Comparison of ENCODE assay signal across 1 cellular context in genomic region chr7:20220293-20220755, GRCh38.
A peak's percentile ranks its signal among the peaks of the same experiment; 100 is the strongest.
TF ChIP-seq lines count a peak whose summit lies in the region.

No MANE protein-coding gene starts in this region.

TF ChIP-seq in HepG2, 621 proteins besides CTCF, POLR2A, EP300 and RAD21 (continued from another document):
- TF ChIP-seq E2F1 (CRISPR knock-in tag; IDR thresholded peaks at IDR 0.05) (0 out of 2 replicates have a peak, but pooled peaks have one; percentile 35), GLI4 (CRISPR knock-in tag; IDR thresholded peaks at IDR 0.05; ENCODE audit: borderline replicate concordance) (no peak), ZNF275 (CRISPR knock-in tag; IDR thresholded peaks at IDR 0.05; ENCODE audit: borderline replicate concordance) (no peak), TAF1 (CRISPR knock-in tag; IDR thresholded peaks at IDR 0.05) (peak; percentile 29; the same call in 1 of the 2 replicates), ZSCAN20 (CRISPR knock-in tag; IDR thresholded peaks at IDR 0.05; ENCODE audit: borderline replicate concordance) (no peak), HOXA9 (CRISPR knock-in tag; IDR thresholded peaks at IDR 0.05; ENCODE audit: borderline replicate concordance) (no peak), ZMYM2 (CRISPR knock-in tag; IDR thresholded peaks at IDR 0.05) (peak; percentile 4; the same call in 1 of the 2 replicates), ZNF777 (CRISPR knock-in tag; IDR thresholded peaks at IDR 0.05) (0 out of 2 replicates have a peak, but pooled peaks have one; percentile 3), ZNF788 (CRISPR knock-in tag; IDR thresholded peaks at IDR 0.05; ENCODE audit: borderline replicate concordance) (no peak), SNAPC2 (CRISPR knock-in tag; IDR thresholded peaks at IDR 0.05) (peak; percentile 5; the same call in 1 of the 2 replicates), POLR2AphosphoS5 (IDR thresholded peaks at IDR 0.05; ENCODE audit: low read depth, low read length) (peak; percentile 58), MIXL1 (CRISPR knock-in tag; IDR thresholded peaks at IDR 0.05) (0 out of 2 replicates have a peak, but pooled peaks have one; percentile 6), ZNF879 (CRISPR knock-in tag; IDR thresholded peaks at IDR 0.05) (no peak), HOXA5 (CRISPR knock-in tag; IDR thresholded peaks at IDR 0.05) (0 out of 2 replicates have a peak, but pooled peaks have one; percentile 6), ZNF691 (CRISPR knock-in tag; IDR thresholded peaks at IDR 0.05; ENCODE audit: borderline replicate concordance, low read depth) (no peak), ZNF687 (CRISPR knock-in tag; IDR thresholded peaks at IDR 0.05) (0 out of 2 replicates have a peak, but pooled peaks have one; percentile 3), CHD4 (IDR thresholded peaks at IDR 0.05; ENCODE audit: borderline replicate concordance, low read length) (0 out of 2 replicates have a peak, but pooled peaks have one; percentile 5), ZNF367 (CRISPR knock-in tag; IDR thresholded peaks at IDR 0.05; ENCODE audit: borderline replicate concordance) (no peak), ZFP82 (CRISPR knock-in tag; IDR thresholded peaks at IDR 0.05; ENCODE audit: borderline replicate concordance) (0 out of 2 replicates have a peak, but pooled peaks have one; percentile 37), FOXP1 (IDR thresholded peaks at IDR 0.05) (no peak), FOXP1 (CRISPR knock-in tag; IDR thresholded peaks at IDR 0.05) (no peak), POLR2G (IDR thresholded peaks at IDR 0.05; ENCODE audit: low read depth, low read length) (peak; percentile 66), ASH2L (IDR thresholded peaks at IDR 0.05; ENCODE audit: insufficient read length, low read depth, low read length) (peak; percentile 2), GATAD1 (CRISPR knock-in tag; IDR thresholded peaks at IDR 0.05) (0 out of 2 replicates have a peak, but pooled peaks have one; percentile 1)
